ENCODE assay signal across 17 cellular contexts in genomic region chr3:13607821-13608620, GRCh38. TPM values are rescaled to one million over a fixed set of nuclear protein-coding genes. Genes with fewer than 3 reads are reported as not detected.
DNase-seq lines count a peak whose midpoint lies in the region; ATAC-seq and TF ChIP-seq lines count a peak whose summit lies in the region.
"Had no signal": no experiment of that assay in that cellular context is flagged by ENCODE, and none has a peak within 500 bp of the region (broad histone marks: within the 10 kb centered on the region; RNA-seq: fewer than 3 reads in every experiment).

No MANE protein-coding gene starts in this region.

- H3K27me3 Mint-ChIP-seq in stimulated activated naive CD8-positive, alpha-beta T cell treated with anti-CD3 and anti-CD28 coated beads, Interleukin-15, amount 100 ng/mL, for 72 hours: no peaks in the 10 kb centered on the region
- no peaks in the 10 kb centered on the region for H3K27me3 Mint-ChIP-seq in chondrocyte (ENCODE audit: low read depth)
- no peaks in the 10 kb centered on the region for H3K27me3 Mint-ChIP-seq in osteocyte (ENCODE audit: unreplicated experiment)
- peaks cover 6 to 33% of the 10 kb centered on the region in 2 donors for H3K27me3 Mint-ChIP-seq in CD8-positive, alpha-beta memory T cell
- peaks cover 3% of the 10 kb centered on the region for H3K27me3 Mint-ChIP-seq in activated CD8-positive, alpha-beta T cell treated with anti-CD3 and anti-CD28 coated beads, Interleukin-2, amount 10 ng/mL, durations not matched to agents 7 days and 5 days (ENCODE audit: low read depth)

- H3K4me1 Mint-ChIP-seq in stimulated activated naive CD8-positive, alpha-beta T cell treated with anti-CD3 and anti-CD28 coated beads, Interleukin-15, amount 100 ng/mL, for 72 hours: no peaks in the 10 kb centered on the region
- H3K4me1 Mint-ChIP-seq in chondrocyte (ENCODE audit: low read depth) (peaks cover 27% of the 10 kb centered on the region), osteocyte (ENCODE audit: unreplicated experiment) (peaks cover 22% of the 10 kb centered on the region)
- no peaks in the 10 kb centered on the region for H3K4me1 Mint-ChIP-seq in CD8-positive, alpha-beta memory T cell
- H3K4me1 Mint-ChIP-seq in activated CD8-positive, alpha-beta T cell treated with anti-CD3 and anti-CD28 coated beads, Interleukin-2, amount 10 ng/mL, durations not matched to agents 7 days and 5 days (ENCODE audit: low read depth): no peaks in the 10 kb centered on the region

- H3K9me3 ChIP-seq in CD8-positive, alpha-beta memory T cell (ENCODE audit: low read length): no peaks in the 10 kb centered on the region

- POLR2A ChIA-PET in CD8-positive, alpha-beta memory T cell (lab: Charles Lee): no interaction called here
- POLR2A ChIA-PET in activated CD8-positive, alpha-beta T cell treated with anti-CD3 and anti-CD28 coated beads, Interleukin-2, amount 10 ng/mL, durations not matched to agents 7 days and 5 days (lab: Charles Lee): no interaction called here

- TF ChIP-seq CTCF in chondrocyte (IDR thresholded peaks at IDR 0.05) (no peak), osteocyte (IDR thresholded peaks at IDR 0.05) (no peak)

- H3K36me3 Mint-ChIP-seq in chondrocyte (ENCODE audit: low read depth) (peaks cover 26% of the 10 kb centered on the region), osteocyte (ENCODE audit: unreplicated experiment) (peaks cover 28% of the 10 kb centered on the region)
- H3K36me3 Mint-ChIP-seq in CD8-positive, alpha-beta memory T cell: no peaks in the 10 kb centered on the region
- H3K36me3 Mint-ChIP-seq in activated CD8-positive, alpha-beta T cell treated with anti-CD3 and anti-CD28 coated beads, Interleukin-2, amount 10 ng/mL, durations not matched to agents 7 days and 5 days (ENCODE audit: low read depth): no peaks in the 10 kb centered on the region

- no peaks in the 10 kb centered on the region for H3K36me3 ChIP-seq in CD8-positive, alpha-beta memory T cell (ENCODE audit: insufficient read depth, low read length)

- no peak for ATAC-seq in stimulated activated naive CD8-positive, alpha-beta T cell treated with anti-CD3 and anti-CD28 coated beads, Interleukin-15, amount 100 ng/mL, for 72 hours
- no peak for ATAC-seq in stimulated activated naive CD8-positive, alpha-beta T cell treated with anti-CD3 and anti-CD28 coated beads, Interleukin-15, Interleukin-2, amounts not matched to agents 100 U/mL and 50 U/mL, for 24 hours
- ATAC-seq in activated CD8-positive, alpha-beta T cell treated with anti-CD3 and anti-CD28 coated beads, Interleukin-2, amount 10 ng/mL, durations not matched to agents 7 days and 5 days: no peak
- ATAC-seq in GM18502 (IDR thresholded peaks at IDR 0.05; ENCODE audit: poor library complexity, unreplicated experiment): no peak

- H3K27ac Mint-ChIP-seq in stimulated activated naive CD8-positive, alpha-beta T cell treated with anti-CD3 and anti-CD28 coated beads, Interleukin-15, amount 100 ng/mL, for 72 hours: peak overlapping the region; percentile 2 to 27
- H3K27ac Mint-ChIP-seq in chondrocyte (ENCODE audit: unreplicated experiment) (peak overlapping the region; percentile 65), osteocyte (ENCODE audit: unreplicated experiment) (peak overlapping the region; percentile 6)
- H3K27ac Mint-ChIP-seq in CD8-positive, alpha-beta memory T cell: no peak overlapping the region
- no peak overlapping the region for H3K27ac Mint-ChIP-seq in activated CD8-positive, alpha-beta T cell treated with anti-CD3 and anti-CD28 coated beads, Interleukin-2, amount 10 ng/mL, durations not matched to agents 7 days and 5 days

- no peak for DNase-seq in stimulated activated naive CD8-positive, alpha-beta T cell treated with anti-CD3 and anti-CD28 coated beads, Interleukin-15, amount 100 ng/mL, for 72 hours
- DNase-seq in stimulated activated naive CD8-positive, alpha-beta T cell treated with anti-CD3 and anti-CD28 coated beads, Interleukin-15, Interleukin-2, amounts not matched to agents 100 U/mL and 50 U/mL, for 24 hours: no peak
- no peak for DNase-seq in chondrocyte (ENCODE audit: low spot score)
- DNase-seq in osteocyte (ENCODE audit: extremely low spot score, unreplicated experiment): no peak
- no peak for DNase-seq in CD8-positive, alpha-beta memory T cell
- DNase-seq in activated CD8-positive, alpha-beta T cell treated with anti-CD3 and anti-CD28 coated beads, Interleukin-2, amount 10 ng/mL, durations not matched to agents 7 days and 5 days: no peak
- DNase-seq in NCI-H524 treated with DMSO at 0.1 percent for 48 hours (lab: John Stamatoyannopoulos, UW): no peak
- DNase-seq: DMS 273 treated with DMSO at 0.1 percent for 48 hours, GDM1, HCEC 1CT, NCI-H1436 treated with DMSO at 0.1 percent for 48 hours, NCI-H2081, NCI-H774 had no signal

- no peak overlapping the region for H3K4me3 Mint-ChIP-seq in stimulated activated naive CD8-positive, alpha-beta T cell treated with anti-CD3 and anti-CD28 coated beads, Interleukin-15, amount 100 ng/mL, for 72 hours
- H3K4me3 Mint-ChIP-seq in chondrocyte (ENCODE audit: unreplicated experiment): peak overlapping the region; percentile 10
- no peak overlapping the region for H3K4me3 Mint-ChIP-seq in osteocyte (ENCODE audit: unreplicated experiment)
- H3K4me3 Mint-ChIP-seq in CD8-positive, alpha-beta memory T cell: no peak overlapping the region
- H3K4me3 Mint-ChIP-seq in activated CD8-positive, alpha-beta T cell treated with anti-CD3 and anti-CD28 coated beads, Interleukin-2, amount 10 ng/mL, durations not matched to agents 7 days and 5 days: no peak overlapping the region

- H3K4me3 ChIP-seq in CD8-positive, alpha-beta memory T cell (ENCODE audit: low read length): no peak overlapping the region

- no peak overlapping the region for H3K27ac ChIP-seq in CD8-positive, alpha-beta memory T cell (ENCODE audit: low read depth, low read length)
- H3K27ac ChIP-seq: C4-2B, HL-60 had no signal

- CTCF ChIA-PET in CD8-positive, alpha-beta memory T cell (lab: Charles Lee): no interaction called here
- CTCF ChIA-PET in activated CD8-positive, alpha-beta T cell treated with anti-CD3 and anti-CD28 coated beads, Interleukin-2, amount 10 ng/mL, durations not matched to agents 7 days and 5 days (lab: Charles Lee): interaction anchor here (1.0 kb wide), 1 partner anchor 112 kb away, joined by 3 read pairs; no protein-coding TSS in a partner anchor

- H3K4me1 ChIP-seq in CD8-positive, alpha-beta memory T cell (ENCODE audit: insufficient read depth, low read length): no peaks in the 10 kb centered on the region

- no peaks in the 10 kb centered on the region for H3K27me3 ChIP-seq in CD8-positive, alpha-beta memory T cell (ENCODE audit: insufficient read depth, low read length, poor library complexity, severe bottlenecking)

- no peaks in the 10 kb centered on the region for H3K9me3 Mint-ChIP-seq in stimulated activated naive CD8-positive, alpha-beta T cell treated with anti-CD3 and anti-CD28 coated beads, Interleukin-15, amount 100 ng/mL, for 72 hours
- H3K9me3 Mint-ChIP-seq in chondrocyte (ENCODE audit: low read depth) (no peaks in the 10 kb centered on the region), osteocyte (ENCODE audit: unreplicated experiment) (no peaks in the 10 kb centered on the region)
- H3K9me3 Mint-ChIP-seq in CD8-positive, alpha-beta memory T cell: peaks cover 0 to 1% (median 0%) of the 10 kb centered on the region in 5 donors
- no peaks in the 10 kb centered on the region for H3K9me3 Mint-ChIP-seq in activated CD8-positive, alpha-beta T cell treated with anti-CD3 and anti-CD28 coated beads, Interleukin-2, amount 10 ng/mL, durations not matched to agents 7 days and 5 days (ENCODE audit: insufficient read depth)

RNA-seq across cellular contexts. Expression of gene FBLN2, which starts 59.1 kb away (rescaled TPM):
- total RNA-seq in chondrocyte: 284 to 413 TPM (median 394 TPM) in 3 replicates
- 215 and 251 TPM in 2 replicates for total RNA-seq in osteocyte
- total RNA-seq in CD8-positive, alpha-beta memory T cell: under 1 TPM; 0.09 to 0.18 TPM
- 3.2 TPM for polyA plus RNA-seq in CD8-positive, alpha-beta memory T cell
- total RNA-seq in activated CD8-positive, alpha-beta T cell treated with anti-CD3 and anti-CD28 coated beads, Interleukin-2, amount 10 ng/mL, durations not matched to agents 7 days and 5 days: 1 to 10 TPM; 1.8 to 2.6 TPM
- total RNA-seq: NCI-H460 had no signal

Comparison
In these comparisons a context has a peak if more than half of its experiments do, and no peak if none do; other contexts are left out.
1. H3K27ac Mint-ChIP-seq: peak in stimulated activated naive CD8-positive, alpha-beta T cell treated with anti-CD3 and anti-CD28 coated beads, Interleukin-15, amount 100 ng/mL, for 72 hours (2 of 2), chondrocyte (single experiment) and osteocyte (single experiment); none in CD8-positive, alpha-beta memory T cell (0 of 8) and activated CD8-positive, alpha-beta T cell treated with anti-CD3 and anti-CD28 coated beads, Interleukin-2, amount 10 ng/mL, durations not matched to agents 7 days and 5 days (single experiment).
2. RNA of gene FBLN2, which starts 59.1 kb away (total RNA-seq): 284 to 413 TPM in chondrocyte and 215 to 251 TPM in osteocyte; 1.8 to 2.6 TPM in activated CD8-positive, alpha-beta T cell treated with anti-CD3 and anti-CD28 coated beads, Interleukin-2, amount 10 ng/mL, durations not matched to agents 7 days and 5 days and 0.09 to 0.18 TPM in CD8-positive, alpha-beta memory T cell; every median in the first group is over 10 times any median in the second.